Comparison of ENCODE assay signal across 1 cellular context in genomic region chr2:221372156-221372870, GRCh38.
TF ChIP-seq lines count a peak whose summit lies in the region.

No MANE protein-coding gene starts in this region.

TF ChIP-seq in HEK293, 187 proteins besides CTCF, POLR2A, EP300 and RAD21 (continued from another document):
- TF ChIP-seq SP3 (tag by site-specific recombination; IDR thresholded peaks at IDR 0.05) (no peak), EGR2 (tag by site-specific recombination; IDR thresholded peaks at IDR 0.05; ENCODE audit: low read depth) (no peak), ZNF16 (tag by site-specific recombination; IDR thresholded peaks at IDR 0.05; ENCODE audit: low read depth) (no peak), ZBTB48 (tag by site-specific recombination; IDR thresholded peaks at IDR 0.05) (peak; percentile 39; the same call in 1 of the 2 replicates), ZNF621 (tag by site-specific recombination; IDR thresholded peaks at IDR 0.05) (no peak), ATF2 (tag by site-specific recombination; IDR thresholded peaks at IDR 0.05; ENCODE audit: low read depth) (no peak), ZNF560 (tag by site-specific recombination; IDR thresholded peaks at IDR 0.05; ENCODE audit: borderline replicate concordance) (no peak), ZNF571 (tag by site-specific recombination; IDR thresholded peaks at IDR 0.05) (no peak), ZNF660 (tag by site-specific recombination; IDR thresholded peaks at IDR 0.05) (peak; percentile 69; the same call in 1 of the 2 replicates), IKZF3 (tag by site-specific recombination; IDR thresholded peaks at IDR 0.05) (0 out of 2 replicates have a peak, but pooled peaks have one; percentile 9), GLIS1 (tag by site-specific recombination; IDR thresholded peaks at IDR 0.05) (peak; percentile 82), MEIS1 (CRISPR knock-in tag; IDR thresholded peaks at IDR 0.05; ENCODE audit: borderline replicate concordance) (no peak), ZBTB49 (tag by site-specific recombination; IDR thresholded peaks at IDR 0.05; ENCODE audit: low read depth) (no peak), ZNF510 (tag by site-specific recombination; IDR thresholded peaks at IDR 0.05; ENCODE audit: insufficient replicate concordance) (no peak), PATZ1 (tag by site-specific recombination; IDR thresholded peaks at IDR 0.05) (peak; percentile 46), ZNF335 (tag by site-specific recombination; conservative IDR thresholded peaks at IDR 0.05) (peak; percentile 25; the same call in 1 of the 2 replicates), SETDB1 (IDR thresholded peaks at IDR 0.05; ENCODE audit: insufficient read length, low read length) (no peak), RBAK (tag by site-specific recombination; IDR thresholded peaks at IDR 0.05) (no peak), ZIC2 (tag by site-specific recombination; IDR thresholded peaks at IDR 0.05) (0 out of 2 replicates have a peak, but pooled peaks have one; percentile 15), ZNF223 (tag by site-specific recombination; IDR thresholded peaks at IDR 0.05) (no peak), ZNF37A (tag by site-specific recombination; IDR thresholded peaks at IDR 0.05) (no peak), ZNF341 (tag by site-specific recombination; IDR thresholded peaks at IDR 0.05; ENCODE audit: low read depth) (no peak)
TF ChIP-seq in HEK293: peak in this region for 8.
